In genomic region chr5:10619649-10620048, GRCh38 we compare ENCODE assay signal across 14 cellular contexts. TPM values are rescaled to one million over a fixed set of nuclear protein-coding genes. Genes with fewer than 3 reads are reported as not detected.
DNase-seq lines count a peak whose midpoint lies in the region; ATAC-seq and TF ChIP-seq lines count a peak whose summit lies in the region.
"Had no signal": no experiment of that assay in that cellular context is flagged by ENCODE, and none has a peak within 500 bp of the region (broad histone marks: within the 10 kb centered on the region; RNA-seq: fewer than 3 reads in every experiment).

No MANE protein-coding gene starts in this region.

- no peak overlapping the region for H3K18ac ChIP-seq in IMR-90 (ENCODE audit: low read depth, low read length)

- H3K14ac ChIP-seq in IMR-90 (replicated peaks; ENCODE audit: low read depth, low read length) = no peak overlapping the region

- H3K27ac Mint-ChIP-seq in activated B cell treated with CpG ODN at 0.5 μM for 24 hours (peak overlapping the region; percentile 71), memory B cell (peak overlapping the region; percentile 35)
- peak overlapping the region; percentile 87 for H3K27ac Mint-ChIP-seq in stimulated activated naive B cell treated with anti-CD40 and anti-IgM and Interleukin-4, amounts not matched to agents 10 μg/mL and 1 μg/mL and 100 μg/mL, for 72 hours
- H3K27ac Mint-ChIP-seq: CD4-positive, alpha-beta T cell; GM23338 had no signal

- no peak overlapping the region for H4K91ac ChIP-seq in IMR-90 (ENCODE audit: insufficient read depth, low read depth, low read length)

- no peak overlapping the region for H2BK5ac ChIP-seq in IMR-90 (ENCODE audit: low read depth, low read length, poor library complexity, severe bottlenecking)

- no peak overlapping the region for H3K4ac ChIP-seq in IMR-90 (ENCODE audit: low read depth, low read length)

- peaks cover 2% of the 10 kb centered on the region; the same call in 1 of the 2 replicates for H3K9me3 ChIP-seq in IMR-90 (ENCODE audit: control insufficient read depth, insufficient read depth, low read length)
- H3K9me3 ChIP-seq: Caco-2 had no signal

- peaks cover 2% of the 10 kb centered on the region for H3K9me3 Mint-ChIP-seq in activated B cell treated with CpG ODN at 0.5 μM for 24 hours
- peaks cover 3% of the 10 kb centered on the region for H3K9me3 Mint-ChIP-seq in memory B cell
- H3K9me3 Mint-ChIP-seq in stimulated activated naive B cell treated with anti-CD40 and anti-IgM and Interleukin-4, amounts not matched to agents 10 μg/mL and 1 μg/mL and 100 μg/mL, for 72 hours = no peaks in the 10 kb centered on the region
- H3K9me3 Mint-ChIP-seq: CD4-positive, alpha-beta T cell had no signal

- POLR2A ChIA-PET in IMR-90 (lab: Charles Lee; ENCODE audit: unreplicated experiment) (no interaction called here), activated B cell treated with CpG ODN at 0.5 μM for 24 hours (lab: Charles Lee) (interaction anchor here (0.8 to 2.7 kb wide), 4 partner anchors 12 to 130 kb away, joined by 3 to 11 read pairs (median 8); partner anchors contain the start of gene ANKRD33B)

- no peaks in the 10 kb centered on the region for H3K27me3 ChIP-seq in IMR-90 (ENCODE audit: control insufficient read depth, insufficient read depth, low read length)

- no peak overlapping the region for H2BK120ac ChIP-seq in IMR-90 (ENCODE audit: low read depth, low read length)

- no peak overlapping the region for H3K4me2 ChIP-seq in IMR-90 (ENCODE audit: low read depth, low read length)
- H3K4me2 ChIP-seq: GM23338 had no signal

- TF ChIP-seq CTCF in IMR-90 (conservative IDR thresholded peaks at IDR 0.05; ENCODE audit: low read depth, low read length) (no peak), activated B cell treated with CpG ODN at 0.5 μM for 24 hours (IDR thresholded peaks at IDR 0.05) (no peak)

- H3K27me3 Mint-ChIP-seq in activated B cell treated with CpG ODN at 0.5 μM for 24 hours (no peaks in the 10 kb centered on the region), memory B cell (no peaks in the 10 kb centered on the region)
- H3K27me3 Mint-ChIP-seq in stimulated activated naive B cell treated with anti-CD40 and anti-IgM and Interleukin-4, amounts not matched to agents 10 μg/mL and 1 μg/mL and 100 μg/mL, for 72 hours = no peaks in the 10 kb centered on the region
- H3K27me3 Mint-ChIP-seq: CD4-positive, alpha-beta T cell had no signal

- CTCF ChIA-PET in IMR-90 (lab: Yijun Ruan, JAX) = no interaction called here
- CTCF ChIA-PET in activated B cell treated with CpG ODN at 0.5 μM for 24 hours (lab: Charles Lee) = interaction anchor here (0.7 to 1.8 kb wide), 3 partner anchors 8 to 169 kb away, joined by 3 to 6 read pairs (median 4); no protein-coding TSS in a partner anchor

- peaks cover 6 to 22% of the 10 kb centered on the region in 2 experiments; a peak in 2 of 4 replicates for H3K79me1 ChIP-seq in IMR-90 (ENCODE audit: low read depth in 1 of 2, low read length in 2 of 2)

- no TSS peak for BruUV-seq in IMR-90 (replicated peaks; lab: Mats Ljungman, UMichigan)

- H4K20me1 ChIP-seq in IMR-90 (ENCODE audit: insufficient read depth, low read length) = peaks cover 12% of the 10 kb centered on the region

- no peak for DNase-seq in IMR-90
- DNase-seq in activated B cell treated with CpG ODN at 0.5 μM for 24 hours = no peak
- DNase-seq in memory B cell (ENCODE audit: low spot score in 2 of 2) = no peak
- DNase-seq in stimulated activated naive B cell treated with anti-CD40 and anti-IgM and Interleukin-4, amounts not matched to agents 10 μg/mL and 1 μg/mL and 100 μg/mL, for 72 hours = no peak
- no peak for DNase-seq in stimulated activated CD4-positive, alpha-beta T cell treated with anti-CD3 and anti-CD28 coated beads, Interleukin-1b, Interleukin-23, amount 100 ng/mL, for 48 hours
- DNase-seq in T-helper 9 cell = no peak
- DNase-seq: ACHN; Caco-2; CD4-positive, alpha-beta T cell; H7 had no signal

- no peak overlapping the region for H2BK20ac ChIP-seq in IMR-90 (ENCODE audit: low read depth, low read length)

- in situ Hi-C loops in IMR-90 (cut with MboI; ENCODE audit: low sequenced_read_pairs) = no loop called here

- H2AK5ac ChIP-seq in IMR-90 (ENCODE audit: low read depth, low read length) = no peak overlapping the region

- H3K4me3 Mint-ChIP-seq in activated B cell treated with CpG ODN at 0.5 μM for 24 hours = no peak overlapping the region
- H3K4me3 Mint-ChIP-seq in memory B cell = no peak overlapping the region
- peak overlapping the region in 1 of 2 donors; percentile 15 for H3K4me3 Mint-ChIP-seq in stimulated activated naive B cell treated with anti-CD40 and anti-IgM and Interleukin-4, amounts not matched to agents 10 μg/mL and 1 μg/mL and 100 μg/mL, for 72 hours
- H3K4me3 Mint-ChIP-seq: CD4-positive, alpha-beta T cell; GM23338 had no signal

- no peak overlapping the region for H3K4me3 ChIP-seq in IMR-90 (ENCODE audit: insufficient read depth, low read depth, low read length)
- H3K4me3 ChIP-seq: GM23338 had no signal

- H3K27ac ChIP-seq in IMR-90 (ENCODE audit: insufficient read depth, low read length) = no peak overlapping the region
- H3K27ac ChIP-seq: C4-2B had no signal

- H2BK15ac ChIP-seq in IMR-90 (ENCODE audit: low read depth, low read length) = no peak overlapping the region

- dilution Hi-C loops in IMR-90 (cut with HindIII; ENCODE audit: low sequenced_read_pairs, unreplicated experiment) = no loop called here

- H2AFZ ChIP-seq in IMR-90 (replicated peaks; ENCODE audit: low read length, poor library complexity) = no peak overlapping the region
- H2AFZ ChIP-seq: GM23338 had no signal

- H3K4me1 ChIP-seq in IMR-90 (ENCODE audit: control insufficient read depth, insufficient read depth, low read length) = no peaks in the 10 kb centered on the region

- H3K56ac ChIP-seq in IMR-90 (ENCODE audit: extremely low read depth, insufficient read depth, low read length) = no peak overlapping the region

- 92% methylated on average over 9 of the region's 10 CpGs; no CpG with 5 or more reads in 1 of the 2 experiments for WGBS in IMR-90 (ENCODE audit: extremely low coverage in 2 of 2, insufficient read length in 1 of 2), 2 experiments

- H3K9ac ChIP-seq in IMR-90 (ENCODE audit: low read depth, low read length) = no peak overlapping the region

- peak overlapping the region; percentile 59 for H2AK9ac ChIP-seq in IMR-90 (replicated peaks; ENCODE audit: low read depth, low read length, poor library complexity)

- H3K23ac ChIP-seq in IMR-90 (ENCODE audit: low read depth, low read length) = no peak overlapping the region

- H3K4me1 Mint-ChIP-seq in activated B cell treated with CpG ODN at 0.5 μM for 24 hours (peaks cover 37% of the 10 kb centered on the region), memory B cell (peaks cover 18% of the 10 kb centered on the region)
- H3K4me1 Mint-ChIP-seq in stimulated activated naive B cell treated with anti-CD40 and anti-IgM and Interleukin-4, amounts not matched to agents 10 μg/mL and 1 μg/mL and 100 μg/mL, for 72 hours = peaks cover 50 to 82% of the 10 kb centered on the region in 2 donors

- H4K5ac ChIP-seq in IMR-90 (ENCODE audit: low read depth, low read length) = no peak overlapping the region

- TF ChIP-seq RAD21 in IMR-90 (IDR thresholded peaks at IDR 0.05; ENCODE audit: low read length) = no peak

- no peak overlapping the region for H4K8ac ChIP-seq in IMR-90 (ENCODE audit: low read depth in 2 of 2, low read length in 2 of 2)

- H3K36me3 Mint-ChIP-seq in activated B cell treated with CpG ODN at 0.5 μM for 24 hours (ENCODE audit: low read depth) = peaks cover 72% of the 10 kb centered on the region
- peaks cover 29% of the 10 kb centered on the region for H3K36me3 Mint-ChIP-seq in memory B cell
- peaks cover 71 to 80% of the 10 kb centered on the region in 2 donors for H3K36me3 Mint-ChIP-seq in stimulated activated naive B cell treated with anti-CD40 and anti-IgM and Interleukin-4, amounts not matched to agents 10 μg/mL and 1 μg/mL and 100 μg/mL, for 72 hours

- H3K36me3 ChIP-seq in IMR-90 (ENCODE audit: control insufficient read depth, insufficient read depth, low read length) = peaks cover 30% of the 10 kb centered on the region

- no peaks in the 10 kb centered on the region; the same call in 1 of the 2 replicates for H3K9me1 ChIP-seq in IMR-90 (ENCODE audit: insufficient read depth, low read length)

- ATAC-seq in IMR-90 (ENCODE audit: low read depth) = no peak
- no peak for ATAC-seq in activated B cell treated with CpG ODN at 0.5 μM for 24 hours (ENCODE audit: low read depth)
- ATAC-seq in memory B cell (ENCODE audit: low read depth) = no peak
- no peak for ATAC-seq in stimulated activated naive B cell treated with anti-CD40 and anti-IgM and Interleukin-4, amounts not matched to agents 10 μg/mL and 1 μg/mL and 100 μg/mL, for 72 hours (replicated peaks)
- no peak for ATAC-seq in HG03442 (IDR thresholded peaks at IDR 0.05; ENCODE audit: unreplicated experiment)
- ATAC-seq: GM23338 had no signal

- no peak for TF ChIP-seq POLR2A in IMR-90 (IDR thresholded peaks at IDR 0.05; ENCODE audit: low read depth, low read length)

- intact Hi-C loops in IMR-90 (cut with micrococcal nuclease) (no loop called here), activated B cell treated with CpG ODN at 0.5 μM for 24 hours (cut with micrococcal nuclease) (no loop called here)

TF ChIP-seq in IMR-90, 13 proteins besides CTCF, POLR2A, EP300 and RAD21 (continues in another document):
- TF ChIP-seq BHLHE40 (IDR thresholded peaks at IDR 0.05; ENCODE audit: low read depth, low read length) (no peak), RFX5 (IDR thresholded peaks at IDR 0.05; ENCODE audit: low read depth, low read length) (no peak), FOS (IDR thresholded peaks at IDR 0.05; ENCODE audit: low read depth, low read length) (no peak), ELK1 (IDR thresholded peaks at IDR 0.05; ENCODE audit: borderline replicate concordance, low read depth, low read length) (no peak), NFE2L2 (IDR thresholded peaks at IDR 0.05; ENCODE audit: low read depth, low read length) (no peak), MAZ (IDR thresholded peaks at IDR 0.05; ENCODE audit: borderline replicate concordance, low read depth, low read length) (no peak), CEBPB (IDR thresholded peaks at IDR 0.05; ENCODE audit: low read depth, low read length) (no peak), RCOR1 (IDR thresholded peaks at IDR 0.05; ENCODE audit: insufficient replicate concordance, low read length) (no peak)

RNA-seq across cellular contexts. Expression of gene ANKRD33B, which starts 55.8 kb away (rescaled TPM):
- 2.5 and 2.8 TPM in 2 replicates for total RNA-seq in IMR-90 (2012; rRNA removed)
- polyA plus RNA-seq in IMR-90 (2012; rRNA removed) = 3.3 and 3.8 TPM in 2 replicates
- 2.2 and 3.2 TPM in 2 replicates for polyA plus RNA-seq in IMR-90 (2012; cell fraction: cytosol; rRNA removed)
- polyA plus RNA-seq in IMR-90 (2012; cell fraction: nucleus; rRNA removed; ENCODE audit: low replicate concordance) = 13.5 and 13.8 TPM in 2 replicates
- 156 and 170 TPM in 2 replicates for total RNA-seq in activated B cell treated with CpG ODN at 0.5 μM for 24 hours
- total RNA-seq: HT-29 had no signal

Comparison
In these comparisons a context has a peak if more than half of its experiments do, and no peak if none do; other contexts are left out.
1. H3K27ac Mint-ChIP-seq: peak in every context shown above with its lines; median percentile 87 in stimulated activated naive B cell treated with anti-CD40 and anti-IgM and Interleukin-4, amounts not matched to agents 10 μg/mL and 1 μg/mL and 100 μg/mL, for 72 hours; 71 in activated B cell treated with CpG ODN at 0.5 μM for 24 hours; 35 in memory B cell.
2. RNA of gene ANKRD33B, which starts 55.8 kb away (total RNA-seq): 156 to 170 TPM in activated B cell treated with CpG ODN at 0.5 μM for 24 hours; 2.5 to 2.8 TPM in IMR-90; every median in the first group is over 10 times any median in the second.